17 cellular contexts compared by ENCODE assay signal in genomic region chr20:19887566-19888268, GRCh38.
A peak's percentile ranks its signal among the peaks of the same experiment; 100 is the strongest.
DNase-seq lines count a peak whose midpoint lies in the region; ATAC-seq and TF ChIP-seq lines count a peak whose summit lies in the region.
"Had no signal": no experiment of that assay in that cellular context is flagged by ENCODE, and none has a peak within 500 bp of the region (broad histone marks: within the 10 kb centered on the region; RNA-seq: fewer than 3 reads in every experiment).

No MANE protein-coding gene starts in this region.

- TF ChIP-seq CTCF in esophagus squamous epithelium (IDR thresholded peaks at IDR 0.05) (no peak), nephron progenitor cell (IDR thresholded peaks at IDR 0.05) (no peak), upper lobe of left lung (IDR thresholded peaks at IDR 0.05) (no peak), A673 (conservative IDR thresholded peaks at IDR 0.05; ENCODE audit: low read depth, low read length) (no peak)

- H3K36me3 Mint-ChIP-seq in nephron progenitor cell (ENCODE audit: low read depth), result peaks cover 28% of the 10 kb centered on the region
- H3K36me3 Mint-ChIP-seq: activated naive CD4-positive, alpha-beta T cell treated with anti-CD3 and anti-CD28 coated beads, Interleukin-2, amount 10 ng/mL, durations not matched to agents 7 days and 5 days; naive B cell had no signal

- peaks cover 3% of the 10 kb centered on the region for H3K27me3 Mint-ChIP-seq in nephron progenitor cell (ENCODE audit: low read depth, poor library complexity)

- H3K36me3 ChIP-seq in esophagus squamous epithelium, result peaks cover 0 to 6% (median 0%) of the 10 kb centered on the region in 3 donors
- peaks cover 0 to 22% (median 2%) of the 10 kb centered on the region in 4 donors for H3K36me3 ChIP-seq in upper lobe of left lung
- H3K36me3 ChIP-seq in A673 (ENCODE audit: insufficient read depth, low read length, poor library complexity, severe bottlenecking), result no peaks in the 10 kb centered on the region

- intact Hi-C loops in esophagus squamous epithelium (cut with DNase I) (loop anchor here (10.0 kb wide), 1 partner anchor 103 kb away; no protein-coding TSS in a partner anchor), A673 (cut with micrococcal nuclease; ENCODE audit: unreplicated experiment) (no loop called here)

- peaks cover 20% of the 10 kb centered on the region for H3K9me3 Mint-ChIP-seq in nephron progenitor cell
- H3K9me3 Mint-ChIP-seq: activated naive CD4-positive, alpha-beta T cell treated with anti-CD3 and anti-CD28 coated beads, Interleukin-2, amount 10 ng/mL, durations not matched to agents 7 days and 5 days; T-helper 2 cell treated with Interferon-gamma antibody and Interleukin-4, amounts not matched to agents 5 μg/mL and 100 μg/mL, for 36 hours had no signal

- BruUV-seq in A673 (replicated peaks; lab: Mats Ljungman, UMichigan), result no TSS peak

- H3K4me1 ChIP-seq in esophagus squamous epithelium, result peaks cover 36 to 80% (median 55%) of the 10 kb centered on the region in 3 donors
- peaks cover 43 to 60% (median 56%) of the 10 kb centered on the region in 4 donors for H3K4me1 ChIP-seq in upper lobe of left lung
- H3K4me1 ChIP-seq in A673 (ENCODE audit: insufficient read depth, low read length, poor library complexity, severe bottlenecking), result peaks cover 12% of the 10 kb centered on the region

- TF ChIP-seq POLR2A in esophagus squamous epithelium (IDR thresholded peaks at IDR 0.05), result no peak
- no peak for TF ChIP-seq POLR2A in upper lobe of left lung (IDR thresholded peaks at IDR 0.05)

- H3K4me3 ChIP-seq in esophagus squamous epithelium, result peak overlapping the region in 2 of 4 donors; percentile 27 to 58
- peak overlapping the region; percentile 16 to 45 (median 38) for H3K4me3 ChIP-seq in upper lobe of left lung
- H3K4me3 ChIP-seq in A673 (ENCODE audit: low read depth, low read length, poor library complexity, severe bottlenecking), result no peak overlapping the region
- H3K4me3 ChIP-seq: GM12878 had no signal

- no peak for ATAC-seq in upper lobe of left lung (ENCODE audit: low FRiP score in 2 of 2)
- ATAC-seq: GM12878, HCT116 had no signal

- no peak overlapping the region for H3K4me3 Mint-ChIP-seq in nephron progenitor cell
- H3K4me3 Mint-ChIP-seq: activated naive CD4-positive, alpha-beta T cell treated with anti-CD3 and anti-CD28 coated beads, Interleukin-2, amount 10 ng/mL, durations not matched to agents 7 days and 5 days; naive B cell; T-helper 2 cell treated with Interferon-gamma antibody and Interleukin-4, amounts not matched to agents 5 μg/mL and 100 μg/mL, for 36 hours had no signal

- POLR2A ChIA-PET in A673 (lab: Charles Lee; ENCODE audit: low non-redundant PET), result no interaction called here

- H3K27ac ChIP-seq in esophagus squamous epithelium (peak overlapping the region; percentile 76 to 94 (median 84)), upper lobe of left lung (peak overlapping the region; percentile 77 to 91 (median 87)), A673 (ENCODE audit: low read depth, low read length, poor library complexity, severe bottlenecking) (no peak overlapping the region)
- H3K27ac ChIP-seq: KMS-11 had no signal

- 19 to 33% methylated on average over 4 to 7 of the region's 7 CpGs for WGBS in esophagus squamous epithelium, 2 donors
- 57 to 59% methylated on average over 7 of the region's 7 CpGs for WGBS in upper lobe of left lung, 2 donors

- TF ChIP-seq EP300 in upper lobe of left lung (IDR thresholded peaks at IDR 0.05), result no peak

- H3K27me3 ChIP-seq in esophagus squamous epithelium (no peaks in the 10 kb centered on the region), upper lobe of left lung (no peaks in the 10 kb centered on the region), A673 (replicated peaks; ENCODE audit: insufficient read depth, low read depth, low read length, poor library complexity) (no peaks in the 10 kb centered on the region)

- CTCF ChIA-PET in A673 (lab: Charles Lee), result no interaction called here

- H3K9me3 ChIP-seq in esophagus squamous epithelium (no peaks in the 10 kb centered on the region), upper lobe of left lung (no peaks in the 10 kb centered on the region), A673 (ENCODE audit: low read depth, low read length, poor library complexity, severe bottlenecking) (no peaks in the 10 kb centered on the region)

- H3K27ac Mint-ChIP-seq in nephron progenitor cell, result peak overlapping the region; percentile 77
- H3K27ac Mint-ChIP-seq: activated naive CD4-positive, alpha-beta T cell treated with anti-CD3 and anti-CD28 coated beads, Interleukin-2, amount 10 ng/mL, durations not matched to agents 7 days and 5 days; naive B cell; T-helper 2 cell treated with Interferon-gamma antibody and Interleukin-4, amounts not matched to agents 5 μg/mL and 100 μg/mL, for 36 hours had no signal

- peak; percentile 42 for DNase-seq in NCI-H1092 treated with DMSO at 0.1 percent for 48 hours (lab: John Stamatoyannopoulos, UW)
- no peak for DNase-seq in NCI-H1092 (lab: John Stamatoyannopoulos, UW)
- no peak for DNase-seq in esophagus squamous epithelium (lab: John Stamatoyannopoulos, UW)
- no peak for DNase-seq in nephron progenitor cell
- DNase-seq in upper lobe of left lung, result no peak
- DNase-seq in NCI-H2196 treated with DMSO at 0.1 percent for 48 hours (lab: John Stamatoyannopoulos, UW; ENCODE audit: unreplicated experiment), result no peak
- no peak for DNase-seq in HK-2 (ENCODE audit: unreplicated experiment)
- no peak for DNase-seq in A673 (ENCODE audit: low spot score)
- DNase-seq: activated naive CD4-positive, alpha-beta T cell treated with anti-CD3 and anti-CD28 coated beads, Interleukin-2, amount 10 ng/mL, durations not matched to agents 7 days and 5 days; DMS 273 treated with DMSO at 0.1 percent for 48 hours; effector CD4-positive, alpha-beta T cell; naive B cell; stimulated activated CD4-positive, alpha-beta T cell treated with anti-CD3 and anti-CD28 coated beads, Interleukin-15, amount 100 ng/mL, for 24 hours had no signal

- peaks cover 71% of the 10 kb centered on the region for H3K4me1 Mint-ChIP-seq in nephron progenitor cell
- H3K4me1 Mint-ChIP-seq: activated naive CD4-positive, alpha-beta T cell treated with anti-CD3 and anti-CD28 coated beads, Interleukin-2, amount 10 ng/mL, durations not matched to agents 7 days and 5 days had no signal
